15 cellular contexts compared by ENCODE assay signal in genomic region chr15:29046946-29047345, GRCh38.
"Had no signal": no experiment of that assay in that cellular context is flagged by ENCODE, and none has a peak within 500 bp of the region (broad histone marks: within the 10 kb centered on the region; RNA-seq: fewer than 3 reads in every experiment).

No MANE protein-coding gene starts in this region.

- H3K9me3 ChIP-seq: esophagus muscularis mucosa, lower lobe of right lung, psoas muscle, sigmoid colon, spleen had no signal

- H3K27ac ChIP-seq: esophagus muscularis mucosa, lower lobe of right lung, psoas muscle, sigmoid colon, spleen had no signal

- H3K36me3 Mint-ChIP-seq: naive B cell had no signal

- H3K4me3 ChIP-seq: esophagus muscularis mucosa, lower lobe of right lung, psoas muscle, sigmoid colon, spleen had no signal

- ATAC-seq: activated CD8-positive, alpha-beta T cell treated with anti-CD3 and anti-CD28 coated beads for 36 hours; left cardiac atrium; lower lobe of right lung; psoas muscle; stimulated activated naive CD8-positive, alpha-beta T cell treated with anti-CD3 and anti-CD28 coated beads, Interleukin-15, amount 100 ng/mL, for 72 hours had no signal

- H3K9me3 Mint-ChIP-seq: activated B cell treated with CpG ODN at 0.5 μM for 24 hours; activated CD8-positive, alpha-beta T cell treated with anti-CD3 and anti-CD28 coated beads for 36 hours; activated T-helper 1 cell treated with anti-CD3 and anti-CD28 coated beads, Interleukin-12 subunit alpha, Interleukin-12 subunit beta, Interleukin-2, Interleukin-4 antibody, amounts not matched to agents 30 ng/mL and 10 ng/mL and 1 ng/mL, durations not matched to agents 14 hours and 24 hours and 36 hours; stimulated activated naive CD8-positive, alpha-beta T cell treated with anti-CD3 and anti-CD28 coated beads, Interleukin-15, amount 100 ng/mL, for 72 hours had no signal

- H3K27me3 Mint-ChIP-seq: activated B cell treated with CpG ODN at 0.5 μM for 24 hours; activated CD8-positive, alpha-beta T cell treated with anti-CD3 and anti-CD28 coated beads for 36 hours; activated naive CD8-positive, alpha-beta T cell treated with anti-CD3 and anti-CD28 coated beads for 36 hours; naive B cell; stimulated activated naive CD8-positive, alpha-beta T cell treated with anti-CD3 and anti-CD28 coated beads, Interleukin-15, amount 100 ng/mL, for 72 hours had no signal

- H3K27me3 ChIP-seq: esophagus muscularis mucosa, sigmoid colon, spleen had no signal

- H3K4me1 ChIP-seq: esophagus muscularis mucosa, lower lobe of right lung, psoas muscle, sigmoid colon had no signal

- H3K4me1 Mint-ChIP-seq: activated B cell treated with CpG ODN at 0.5 μM for 24 hours, naive B cell had no signal

- H3K4me3 Mint-ChIP-seq: activated B cell treated with CpG ODN at 0.5 μM for 24 hours; activated CD8-positive, alpha-beta T cell treated with anti-CD3 and anti-CD28 coated beads for 36 hours; activated naive CD8-positive, alpha-beta T cell treated with anti-CD3 and anti-CD28 coated beads for 36 hours; activated T-helper 1 cell treated with anti-CD3 and anti-CD28 coated beads, Interleukin-12 subunit alpha, Interleukin-12 subunit beta, Interleukin-2, Interleukin-4 antibody, amounts not matched to agents 30 ng/mL and 10 ng/mL and 1 ng/mL, durations not matched to agents 14 hours and 24 hours and 36 hours; naive B cell; stimulated activated naive CD8-positive, alpha-beta T cell treated with anti-CD3 and anti-CD28 coated beads, Interleukin-15, amount 100 ng/mL, for 72 hours had no signal

- H3K36me3 ChIP-seq: esophagus muscularis mucosa, lower lobe of right lung, sigmoid colon, spleen had no signal

- H3K27ac Mint-ChIP-seq: activated B cell treated with CpG ODN at 0.5 μM for 24 hours; activated CD8-positive, alpha-beta T cell treated with anti-CD3 and anti-CD28 coated beads for 36 hours; activated naive CD8-positive, alpha-beta T cell treated with anti-CD3 and anti-CD28 coated beads for 36 hours; activated T-helper 1 cell treated with anti-CD3 and anti-CD28 coated beads, Interleukin-12 subunit alpha, Interleukin-12 subunit beta, Interleukin-2, Interleukin-4 antibody, amounts not matched to agents 30 ng/mL and 10 ng/mL and 1 ng/mL, durations not matched to agents 14 hours and 24 hours and 36 hours; naive B cell had no signal

- FAIRE-seq: endometrium had no signal

- DNase-seq: activated B cell treated with CpG ODN at 0.5 μM for 24 hours; activated CD4-positive, alpha-beta T cell treated with anti-CD3 and anti-CD28 coated beads for 48 hours; activated CD8-positive, alpha-beta T cell treated with anti-CD3 and anti-CD28 coated beads for 36 hours; activated naive CD8-positive, alpha-beta T cell treated with anti-CD3 and anti-CD28 coated beads for 36 hours; left cardiac atrium; lower lobe of right lung; naive B cell; nucleus accumbens; psoas muscle; sigmoid colon; spleen; stimulated activated naive CD8-positive, alpha-beta T cell treated with anti-CD3 and anti-CD28 coated beads, Interleukin-15, amount 100 ng/mL, for 72 hours had no signal
